In the genomic region with DNA sequence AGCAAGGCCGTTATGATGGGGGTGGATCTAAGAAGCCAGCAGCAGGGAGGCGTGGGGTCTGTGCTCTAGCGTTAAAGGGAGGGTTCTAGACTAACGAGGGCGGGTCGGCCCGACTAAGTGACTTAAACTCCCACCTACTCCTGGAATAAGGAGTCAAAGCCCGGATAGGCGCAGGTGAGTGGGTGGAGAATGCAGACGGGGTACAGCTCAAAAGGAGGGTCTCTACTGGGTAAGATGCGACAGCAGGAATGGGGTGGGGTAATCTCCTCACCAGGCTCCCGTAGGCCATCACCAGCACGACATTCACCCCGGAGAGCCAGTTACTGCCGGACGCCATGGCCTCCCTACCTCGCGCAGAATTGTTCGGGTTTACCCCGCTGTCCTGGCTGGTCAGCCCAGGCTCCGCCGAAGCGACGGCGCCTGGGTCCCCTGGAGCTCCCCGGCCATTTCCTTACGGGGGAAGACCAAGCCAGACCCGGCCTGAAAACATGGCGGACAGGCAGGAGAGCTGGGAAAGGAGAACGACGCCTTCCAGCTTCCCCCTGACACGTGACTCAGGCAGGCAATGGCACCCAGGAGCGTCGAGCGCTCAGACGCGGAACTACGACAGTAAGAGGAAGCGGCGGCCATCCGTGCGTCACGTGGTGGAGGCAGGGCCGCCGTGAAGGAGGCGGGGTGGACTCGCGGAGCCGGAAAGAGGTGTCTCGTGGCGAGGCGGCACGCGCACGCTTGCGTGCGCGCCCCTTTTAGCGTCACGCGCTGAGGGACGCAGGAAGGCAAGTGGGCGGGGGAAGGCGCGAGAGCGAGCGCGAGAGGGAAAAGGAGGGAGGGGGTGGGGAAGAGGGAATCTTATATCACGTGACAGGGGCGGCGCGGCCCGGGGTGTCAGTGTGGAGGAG, we compare ENCODE assay signal across 1 cellular context.
TF ChIP-seq lines count a peak whose summit lies in the region.

A gene with protein sequence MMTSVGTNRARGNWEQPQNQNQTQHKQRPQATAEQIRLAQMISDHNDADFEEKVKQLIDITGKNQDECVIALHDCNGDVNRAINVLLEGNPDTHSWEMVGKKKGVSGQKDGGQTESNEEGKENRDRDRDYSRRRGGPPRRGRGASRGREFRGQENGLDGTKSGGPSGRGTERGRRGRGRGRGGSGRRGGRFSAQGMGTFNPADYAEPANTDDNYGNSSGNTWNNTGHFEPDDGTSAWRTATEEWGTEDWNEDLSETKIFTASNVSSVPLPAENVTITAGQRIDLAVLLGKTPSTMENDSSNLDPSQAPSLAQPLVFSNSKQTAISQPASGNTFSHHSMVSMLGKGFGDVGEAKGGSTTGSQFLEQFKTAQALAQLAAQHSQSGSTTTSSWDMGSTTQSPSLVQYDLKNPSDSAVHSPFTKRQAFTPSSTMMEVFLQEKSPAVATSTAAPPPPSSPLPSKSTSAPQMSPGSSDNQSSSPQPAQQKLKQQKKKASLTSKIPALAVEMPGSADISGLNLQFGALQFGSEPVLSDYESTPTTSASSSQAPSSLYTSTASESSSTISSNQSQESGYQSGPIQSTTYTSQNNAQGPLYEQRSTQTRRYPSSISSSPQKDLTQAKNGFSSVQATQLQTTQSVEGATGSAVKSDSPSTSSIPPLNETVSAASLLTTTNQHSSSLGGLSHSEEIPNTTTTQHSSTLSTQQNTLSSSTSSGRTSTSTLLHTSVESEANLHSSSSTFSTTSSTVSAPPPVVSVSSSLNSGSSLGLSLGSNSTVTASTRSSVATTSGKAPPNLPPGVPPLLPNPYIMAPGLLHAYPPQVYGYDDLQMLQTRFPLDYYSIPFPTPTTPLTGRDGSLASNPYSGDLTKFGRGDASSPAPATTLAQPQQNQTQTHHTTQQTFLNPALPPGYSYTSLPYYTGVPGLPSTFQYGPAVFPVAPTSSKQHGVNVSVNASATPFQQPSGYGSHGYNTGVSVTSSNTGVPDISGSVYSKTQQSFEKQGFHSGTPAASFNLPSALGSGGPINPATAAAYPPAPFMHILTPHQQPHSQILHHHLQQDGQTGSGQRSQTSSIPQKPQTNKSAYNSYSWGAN (plus strand): TSS at position 885 of the 899 bp plus-strand sequence. CDS start 4,169 bp downstream, outside the sequence.

TF ChIP-seq in K562, 482 proteins besides CTCF, POLR2A, EP300 and RAD21 (continued from another document):
- TF ChIP-seq, protein P1, sequence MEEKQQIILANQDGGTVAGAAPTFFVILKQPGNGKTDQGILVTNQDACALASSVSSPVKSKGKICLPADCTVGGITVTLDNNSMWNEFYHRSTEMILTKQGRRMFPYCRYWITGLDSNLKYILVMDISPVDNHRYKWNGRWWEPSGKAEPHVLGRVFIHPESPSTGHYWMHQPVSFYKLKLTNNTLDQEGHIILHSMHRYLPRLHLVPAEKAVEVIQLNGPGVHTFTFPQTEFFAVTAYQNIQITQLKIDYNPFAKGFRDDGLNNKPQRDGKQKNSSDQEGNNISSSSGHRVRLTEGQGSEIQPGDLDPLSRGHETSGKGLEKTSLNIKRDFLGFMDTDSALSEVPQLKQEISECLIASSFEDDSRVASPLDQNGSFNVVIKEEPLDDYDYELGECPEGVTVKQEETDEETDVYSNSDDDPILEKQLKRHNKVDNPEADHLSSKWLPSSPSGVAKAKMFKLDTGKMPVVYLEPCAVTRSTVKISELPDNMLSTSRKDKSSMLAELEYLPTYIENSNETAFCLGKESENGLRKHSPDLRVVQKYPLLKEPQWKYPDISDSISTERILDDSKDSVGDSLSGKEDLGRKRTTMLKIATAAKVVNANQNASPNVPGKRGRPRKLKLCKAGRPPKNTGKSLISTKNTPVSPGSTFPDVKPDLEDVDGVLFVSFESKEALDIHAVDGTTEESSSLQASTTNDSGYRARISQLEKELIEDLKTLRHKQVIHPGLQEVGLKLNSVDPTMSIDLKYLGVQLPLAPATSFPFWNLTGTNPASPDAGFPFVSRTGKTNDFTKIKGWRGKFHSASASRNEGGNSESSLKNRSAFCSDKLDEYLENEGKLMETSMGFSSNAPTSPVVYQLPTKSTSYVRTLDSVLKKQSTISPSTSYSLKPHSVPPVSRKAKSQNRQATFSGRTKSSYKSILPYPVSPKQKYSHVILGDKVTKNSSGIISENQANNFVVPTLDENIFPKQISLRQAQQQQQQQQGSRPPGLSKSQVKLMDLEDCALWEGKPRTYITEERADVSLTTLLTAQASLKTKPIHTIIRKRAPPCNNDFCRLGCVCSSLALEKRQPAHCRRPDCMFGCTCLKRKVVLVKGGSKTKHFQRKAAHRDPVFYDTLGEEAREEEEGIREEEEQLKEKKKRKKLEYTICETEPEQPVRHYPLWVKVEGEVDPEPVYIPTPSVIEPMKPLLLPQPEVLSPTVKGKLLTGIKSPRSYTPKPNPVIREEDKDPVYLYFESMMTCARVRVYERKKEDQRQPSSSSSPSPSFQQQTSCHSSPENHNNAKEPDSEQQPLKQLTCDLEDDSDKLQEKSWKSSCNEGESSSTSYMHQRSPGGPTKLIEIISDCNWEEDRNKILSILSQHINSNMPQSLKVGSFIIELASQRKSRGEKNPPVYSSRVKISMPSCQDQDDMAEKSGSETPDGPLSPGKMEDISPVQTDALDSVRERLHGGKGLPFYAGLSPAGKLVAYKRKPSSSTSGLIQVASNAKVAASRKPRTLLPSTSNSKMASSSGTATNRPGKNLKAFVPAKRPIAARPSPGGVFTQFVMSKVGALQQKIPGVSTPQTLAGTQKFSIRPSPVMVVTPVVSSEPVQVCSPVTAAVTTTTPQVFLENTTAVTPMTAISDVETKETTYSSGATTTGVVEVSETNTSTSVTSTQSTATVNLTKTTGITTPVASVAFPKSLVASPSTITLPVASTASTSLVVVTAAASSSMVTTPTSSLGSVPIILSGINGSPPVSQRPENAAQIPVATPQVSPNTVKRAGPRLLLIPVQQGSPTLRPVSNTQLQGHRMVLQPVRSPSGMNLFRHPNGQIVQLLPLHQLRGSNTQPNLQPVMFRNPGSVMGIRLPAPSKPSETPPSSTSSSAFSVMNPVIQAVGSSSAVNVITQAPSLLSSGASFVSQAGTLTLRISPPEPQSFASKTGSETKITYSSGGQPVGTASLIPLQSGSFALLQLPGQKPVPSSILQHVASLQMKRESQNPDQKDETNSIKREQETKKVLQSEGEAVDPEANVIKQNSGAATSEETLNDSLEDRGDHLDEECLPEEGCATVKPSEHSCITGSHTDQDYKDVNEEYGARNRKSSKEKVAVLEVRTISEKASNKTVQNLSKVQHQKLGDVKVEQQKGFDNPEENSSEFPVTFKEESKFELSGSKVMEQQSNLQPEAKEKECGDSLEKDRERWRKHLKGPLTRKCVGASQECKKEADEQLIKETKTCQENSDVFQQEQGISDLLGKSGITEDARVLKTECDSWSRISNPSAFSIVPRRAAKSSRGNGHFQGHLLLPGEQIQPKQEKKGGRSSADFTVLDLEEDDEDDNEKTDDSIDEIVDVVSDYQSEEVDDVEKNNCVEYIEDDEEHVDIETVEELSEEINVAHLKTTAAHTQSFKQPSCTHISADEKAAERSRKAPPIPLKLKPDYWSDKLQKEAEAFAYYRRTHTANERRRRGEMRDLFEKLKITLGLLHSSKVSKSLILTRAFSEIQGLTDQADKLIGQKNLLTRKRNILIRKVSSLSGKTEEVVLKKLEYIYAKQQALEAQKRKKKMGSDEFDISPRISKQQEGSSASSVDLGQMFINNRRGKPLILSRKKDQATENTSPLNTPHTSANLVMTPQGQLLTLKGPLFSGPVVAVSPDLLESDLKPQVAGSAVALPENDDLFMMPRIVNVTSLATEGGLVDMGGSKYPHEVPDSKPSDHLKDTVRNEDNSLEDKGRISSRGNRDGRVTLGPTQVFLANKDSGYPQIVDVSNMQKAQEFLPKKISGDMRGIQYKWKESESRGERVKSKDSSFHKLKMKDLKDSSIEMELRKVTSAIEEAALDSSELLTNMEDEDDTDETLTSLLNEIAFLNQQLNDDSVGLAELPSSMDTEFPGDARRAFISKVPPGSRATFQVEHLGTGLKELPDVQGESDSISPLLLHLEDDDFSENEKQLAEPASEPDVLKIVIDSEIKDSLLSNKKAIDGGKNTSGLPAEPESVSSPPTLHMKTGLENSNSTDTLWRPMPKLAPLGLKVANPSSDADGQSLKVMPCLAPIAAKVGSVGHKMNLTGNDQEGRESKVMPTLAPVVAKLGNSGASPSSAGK (IDR thresholded peaks at IDR 0.05), result peak; percentile 96
- TF ChIP-seq ZNF644 (tag; IDR thresholded peaks at IDR 0.05; ENCODE audit: low read depth), result peak; percentile 72; the same call in 1 of the 2 replicates
- TF ChIP-seq, protein P2, sequence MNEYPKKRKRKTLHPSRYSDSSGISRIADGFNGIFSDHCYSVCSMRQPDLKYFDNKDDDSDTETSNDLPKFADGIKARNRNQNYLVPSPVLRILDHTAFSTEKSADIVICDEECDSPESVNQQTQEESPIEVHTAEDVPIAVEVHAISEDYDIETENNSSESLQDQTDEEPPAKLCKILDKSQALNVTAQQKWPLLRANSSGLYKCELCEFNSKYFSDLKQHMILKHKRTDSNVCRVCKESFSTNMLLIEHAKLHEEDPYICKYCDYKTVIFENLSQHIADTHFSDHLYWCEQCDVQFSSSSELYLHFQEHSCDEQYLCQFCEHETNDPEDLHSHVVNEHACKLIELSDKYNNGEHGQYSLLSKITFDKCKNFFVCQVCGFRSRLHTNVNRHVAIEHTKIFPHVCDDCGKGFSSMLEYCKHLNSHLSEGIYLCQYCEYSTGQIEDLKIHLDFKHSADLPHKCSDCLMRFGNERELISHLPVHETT (CRISPR knock-in tag; conservative IDR thresholded peaks at IDR 0.05 in 1 of 2, IDR thresholded peaks at IDR 0.05 in 1 of 2), result peak in 1 of 2 experiments; percentile 82; a peak in 2 of 4 replicates
